Comparison of ENCODE assay signal across 6 cellular contexts in the genomic region with DNA sequence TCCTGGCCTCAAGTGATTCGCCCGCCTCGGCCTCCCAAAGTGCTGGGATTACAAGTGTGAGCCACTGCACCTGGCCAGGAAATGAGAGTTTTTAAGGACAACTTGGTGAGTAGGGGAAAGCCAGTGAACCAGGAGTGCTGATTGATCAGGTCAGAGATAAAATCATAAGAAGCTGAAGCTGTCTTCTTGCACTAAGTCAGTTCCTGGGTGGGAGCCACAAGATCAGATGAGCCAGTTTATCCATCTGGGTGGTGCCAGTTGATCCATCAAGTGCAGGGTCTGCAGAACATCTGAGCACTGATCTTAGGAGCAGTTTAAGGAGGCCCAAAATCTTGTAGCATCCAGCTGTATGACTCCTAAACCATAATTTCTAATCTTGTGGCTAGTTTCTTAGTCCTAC. TPM values are rescaled to one million over a fixed set of nuclear protein-coding genes. Genes with fewer than 3 reads are reported as not detected.
DNase-seq lines count a peak whose midpoint lies in the region; ATAC-seq and TF ChIP-seq lines count a peak whose summit lies in the region.
"Not testable (repeated sequence)": the region's sequence is repeated elsewhere in the genome, so short reads cannot be mapped to it uniquely, and the experiment has no call there.

No MANE protein-coding gene starts in this region.

- H3K9ac ChIP-seq in parathyroid adenoma = not testable (repeated sequence)

- not testable (repeated sequence) for H3K4me3 Mint-ChIP-seq in stimulated activated memory B cell treated with anti-CD40 and anti-IgM and Interleukin-4, amounts not matched to agents 10 μg/mL and 1 μg/mL and 100 μg/mL, for 72 hours

- H3K4me1 ChIP-seq in adrenal gland (replicated peaks in 1 of 2) (peaks cover 34 to 38% of the 10 kb centered on the region in 2 donors), parathyroid adenoma (peaks cover 19% of the 10 kb centered on the region)

- peak overlapping the region; percentile 46 for H2AFZ ChIP-seq in parathyroid adenoma

- H3K4me3 ChIP-seq in Jurkat, Clone E6-1 (ENCODE audit: low read length); adrenal gland; parathyroid adenoma (ENCODE audit: low read depth, low read length): not testable (repeated sequence)

- H3K36me3 Mint-ChIP-seq in stimulated activated memory B cell treated with anti-CD40 and anti-IgM and Interleukin-4, amounts not matched to agents 10 μg/mL and 1 μg/mL and 100 μg/mL, for 72 hours = not testable (repeated sequence)

- TF ChIP-seq CTCF in VCaP (conservative IDR thresholded peaks at IDR 0.05); adrenal gland (IDR thresholded peaks at IDR 0.05); parathyroid adenoma (IDR thresholded peaks at IDR 0.05): not testable (repeated sequence)

- WGBS in adrenal gland, 4 donors = 77 to 89% (median 84%) methylated on average over 3 of the region's 3 CpGs

- not testable (repeated sequence) for H3K27me3 ChIP-seq in adrenal gland; parathyroid adenoma (ENCODE audit: control insufficient read depth, insufficient read depth, low read length)

- H3K9me3 Mint-ChIP-seq in stimulated activated memory B cell treated with anti-CD40 and anti-IgM and Interleukin-4, amounts not matched to agents 10 μg/mL and 1 μg/mL and 100 μg/mL, for 72 hours = not testable (repeated sequence)

- not testable (repeated sequence) for H3K4me2 ChIP-seq in parathyroid adenoma (ENCODE audit: low read length)

- not testable (repeated sequence) for H3K9me3 ChIP-seq in adrenal gland (replicated peaks in 1 of 3); parathyroid adenoma (ENCODE audit: control insufficient read depth, low read length)

- DNase-seq in A172 (ENCODE audit: low spot score) = peak; percentile 43
- DNase-seq in Jurkat, Clone E6-1 (ENCODE audit: low read depth, low spot score) = peak; percentile 22
- peak in 1 of 7 donors; percentile 47 for DNase-seq in adrenal gland

- H3K4me1 Mint-ChIP-seq in stimulated activated memory B cell treated with anti-CD40 and anti-IgM and Interleukin-4, amounts not matched to agents 10 μg/mL and 1 μg/mL and 100 μg/mL, for 72 hours = peaks cover 68% of the 10 kb centered on the region

- H3K27me3 Mint-ChIP-seq in stimulated activated memory B cell treated with anti-CD40 and anti-IgM and Interleukin-4, amounts not matched to agents 10 μg/mL and 1 μg/mL and 100 μg/mL, for 72 hours = not testable (repeated sequence)

- not testable (repeated sequence) for ATAC-seq in stimulated activated memory B cell treated with anti-CD40 and anti-IgM and Interleukin-4, amounts not matched to agents 10 μg/mL and 1 μg/mL and 100 μg/mL, for 72 hours

- H3K27ac ChIP-seq in VCaP (peak overlapping the region; percentile 59; the same call in 1 of the 2 replicates), adrenal gland (peak overlapping the region in 4 of 5 donors; percentile 63 to 86 (median 78))
- H3K27ac ChIP-seq in parathyroid adenoma = not testable (repeated sequence)

- TF ChIP-seq POLR2A in adrenal gland (IDR thresholded peaks at IDR 0.05) = not testable (repeated sequence)

- peak overlapping the region; percentile 57 for H3K27ac Mint-ChIP-seq in stimulated activated memory B cell treated with anti-CD40 and anti-IgM and Interleukin-4, amounts not matched to agents 10 μg/mL and 1 μg/mL and 100 μg/mL, for 72 hours

- intact Hi-C loops in adrenal gland (cut with DNase I) = loop anchor here in 1 of 2 donors (10.0 kb wide), 1 partner anchor 124 kb away; no protein-coding TSS in a partner anchor

- not testable (repeated sequence) for H3K79me2 ChIP-seq in parathyroid adenoma

- not testable (repeated sequence) for H3K36me3 ChIP-seq in adrenal gland (replicated peaks in 1 of 2); parathyroid adenoma (ENCODE audit: control insufficient read depth, insufficient read depth, low read length)

RNA-seq across cellular contexts. Expression of a gene that starts 39.0 kb away (rescaled TPM):
- total RNA-seq in A172 (2014; rRNA removed; shearing (Covaris generic)) = 40.8 and 48.8 TPM in 2 replicates
- 25.9 TPM for polyA plus RNA-seq in Jurkat, Clone E6-1 (2012; ENCODE audit: insufficient read depth, insufficient read length)
- 10 to 100 TPM in 6 of 8 donors, 1 to 10 TPM in 2; 6.8 to 34.2 (median 13.1) TPM for total RNA-seq in adrenal gland
- polyA plus RNA-seq in adrenal gland = 10 to 100 TPM in 1 of 3 donors, 1 to 10 TPM in 2; 6.2 to 16.9 (median 8.4) TPM

RNA-seq across cellular contexts. Expression of a gene that starts 39.1 kb away (rescaled TPM):
- total RNA-seq in A172 (2014; rRNA removed; shearing (Covaris generic)) = 19.7 and 20.7 TPM in 2 replicates
- 20.9 TPM for polyA plus RNA-seq in Jurkat, Clone E6-1 (2012; ENCODE audit: insufficient read depth, insufficient read length)
- total RNA-seq in adrenal gland = 10 to 100 TPM; 11.8 to 30.6 (median 20.7) TPM
- polyA plus RNA-seq in adrenal gland = 10 to 100 TPM in 1 of 3 donors, 1 to 10 TPM in 2; 2.6 to 22.5 (median 4.6) TPM

RNA-seq across cellular contexts. Expression of a gene that starts 55.9 kb away (rescaled TPM):
- total RNA-seq in A172 (2014; rRNA removed; shearing (Covaris generic)) = 85.4 and 90.2 TPM in 2 replicates
- 11.2 TPM for polyA plus RNA-seq in Jurkat, Clone E6-1 (2012; ENCODE audit: insufficient read depth, insufficient read length)
- 100 to 1,000 TPM; 134 to 830 (median 180) TPM for total RNA-seq in adrenal gland
- 1,000 to 10,000 TPM in 1 of 3 donors, 100 to 1,000 TPM in 2; 119 to 1,158 (median 135) TPM for polyA plus RNA-seq in adrenal gland
